In the genomic region with DNA sequence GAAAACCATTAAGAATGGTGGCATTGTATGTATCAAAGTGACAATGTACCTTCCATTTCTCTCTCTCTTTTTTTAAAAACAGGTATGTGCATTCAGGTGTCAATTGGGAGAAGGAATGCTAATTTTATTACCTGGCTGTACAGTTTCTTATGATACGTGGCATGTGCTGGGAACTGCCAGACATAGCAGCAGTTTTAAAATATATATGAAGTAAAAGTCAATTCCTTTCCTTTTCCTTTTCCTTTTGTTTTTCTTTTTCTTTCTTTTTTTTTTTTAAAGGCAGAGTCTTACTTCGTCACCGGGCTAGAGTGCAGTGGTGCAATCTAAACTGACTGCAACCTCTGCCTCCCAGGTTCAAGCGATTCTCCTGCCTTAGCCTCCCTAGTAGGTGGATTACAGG, we compare ENCODE assay signal across 14 cellular contexts. TPM values are rescaled to one million over a fixed set of nuclear protein-coding genes. Genes with fewer than 3 reads are reported as not detected.
A peak's percentile ranks its signal among the peaks of the same experiment; 100 is the strongest.
DNase-seq lines count a peak whose midpoint lies in the region; ATAC-seq, FAIRE-seq and TF ChIP-seq lines count a peak whose summit lies in the region.
"Had no signal": no experiment of that assay in that cellular context is flagged by ENCODE, and none has a peak within 500 bp of the region (broad histone marks: within the 10 kb centered on the region; RNA-seq: fewer than 3 reads in every experiment).

No MANE protein-coding gene starts in this region.

- peaks cover 8% of the 10 kb centered on the region; the same call in 1 of the 2 replicates for H4K20me1 ChIP-seq in K562 (replicated peaks; ENCODE audit: control insufficient read depth, insufficient read depth, low read length)
- peaks cover 14% of the 10 kb centered on the region for H4K20me1 ChIP-seq in PC-3 (ENCODE audit: low read length)

- in situ Hi-C loops in K562 (cut with MboI), result no loop called here

- H3K9me2 ChIP-seq in PC-3 (replicated peaks; ENCODE audit: low read length), result no peaks in the 10 kb centered on the region

- H3K36me3 ChIP-seq in K562 (ENCODE audit: control insufficient read depth, insufficient read depth, low read length) (peaks cover 43% of the 10 kb centered on the region), thyroid gland (no peaks in the 10 kb centered on the region), PC-3 (ENCODE audit: low read depth, low read length) (no peaks in the 10 kb centered on the region)

- BruUV-seq in K562 (replicated peaks; lab: Mats Ljungman, UMichigan) (no TSS peak), PC-3 (replicated peaks; lab: Mats Ljungman, UMichigan) (no TSS peak)

- TF ChIP-seq CTCF in HFFc6 (IDR thresholded peaks at IDR 0.05), result no peak
- TF ChIP-seq CTCF in K562 (IDR thresholded peaks at IDR 0.05 in 2 of 3, conservative IDR thresholded peaks at IDR 0.05 in 1 of 3; ENCODE audit: insufficient read depth in 2 of 3, low read depth in 1 of 3, low read length in 3 of 3), result no peak
- no peak for TF ChIP-seq CTCF in thyroid gland (IDR thresholded peaks at IDR 0.05)
- TF ChIP-seq CTCF in PC-3 (conservative IDR thresholded peaks at IDR 0.05; ENCODE audit: low read depth, low read length), result no peak

- H3K27ac ChIP-seq in K562 (ENCODE audit: extremely low read depth, low read depth, low read length) (peak overlapping the region; percentile 14; the same call in 1 of the 3 replicates), thyroid gland (peak overlapping the region; percentile 41 to 95 (median 88)), PC-3 (ENCODE audit: low read length) (no peak overlapping the region)

- H3K9ac ChIP-seq in K562 (ENCODE audit: insufficient read depth in 1 of 2, low read depth in 2 of 2, low read length in 2 of 2), result no peak overlapping the region
- no peak overlapping the region for H3K9ac ChIP-seq in PC-3 (ENCODE audit: low read length)

- H3K4me3 Mint-ChIP-seq in HFFc6 (no peak overlapping the region), memory B cell (no peak overlapping the region)
- H3K4me3 Mint-ChIP-seq: activated naive CD4-positive, alpha-beta T cell treated with anti-CD3 and anti-CD28 coated beads, Interleukin-2, amount 10 ng/mL, durations not matched to agents 7 days and 5 days had no signal

- CTCF ChIA-PET in K562 (lab: Yijun Ruan, JAX; ENCODE audit: low intra/inter-chr PET ratio) (no interaction called here), PC-3 (lab: Charles Lee) (no interaction called here)

- POLR2A ChIA-PET in K562 (lab: Yijun Ruan, JAX), result interaction anchor here (3.8 kb wide), 1 partner anchor 21 kb away, joined by 16 read pairs; no protein-coding TSS in a partner anchor
- POLR2A ChIA-PET in PC-3 (lab: Charles Lee; ENCODE audit: unreplicated experiment), result no interaction called here

- no peak overlapping the region for H2AFZ ChIP-seq in K562 (ENCODE audit: low read depth, low read length)
- H2AFZ ChIP-seq in PC-3 (ENCODE audit: low read length), result no peak overlapping the region

- H3K9me3 Mint-ChIP-seq in HFFc6 (no peaks in the 10 kb centered on the region), memory B cell (no peaks in the 10 kb centered on the region)
- H3K9me3 Mint-ChIP-seq: activated naive CD4-positive, alpha-beta T cell treated with anti-CD3 and anti-CD28 coated beads, Interleukin-2, amount 10 ng/mL, durations not matched to agents 7 days and 5 days; CD8-positive, alpha-beta memory T cell had no signal

- peaks cover 14 to 23% of the 10 kb centered on the region in 2 experiments; a peak in 4 of 5 replicates for H3K4me1 ChIP-seq in K562 (replicated peaks in 1 of 2; ENCODE audit: control insufficient read depth in 2 of 2, insufficient read depth in 2 of 2, low read length in 2 of 2)
- peaks cover 40 to 57% of the 10 kb centered on the region in 2 donors for H3K4me1 ChIP-seq in thyroid gland
- H3K4me1 ChIP-seq in PC-3 (ENCODE audit: insufficient read depth, low read length), result peaks cover 20% of the 10 kb centered on the region

- TF ChIP-seq EP300 in K562 (IDR thresholded peaks at IDR 0.05; ENCODE audit: low read length), result no peak

- 72% methylated on average over 4 of the region's 4 CpGs for WGBS in K562 (ENCODE audit: insufficient coverage, low coverage, missing lambda C conversion rate)
- WGBS in thyroid gland, 2 donors, result 63 to 66% methylated on average over 4 of the region's 4 CpGs

- no peaks in the 10 kb centered on the region for H3K27me3 ChIP-seq in K562 (ENCODE audit: control insufficient read depth in 2 of 2, insufficient read depth in 2 of 2, low read length in 2 of 2)
- no peaks in the 10 kb centered on the region for H3K27me3 ChIP-seq in thyroid gland
- H3K27me3 ChIP-seq in PC-3 (ENCODE audit: low read length), result no peaks in the 10 kb centered on the region

- H3K36me3 Mint-ChIP-seq in HFFc6 (ENCODE audit: low read depth) (no peaks in the 10 kb centered on the region), memory B cell (peaks cover 3% of the 10 kb centered on the region)

- no peak for TF ChIP-seq RAD21 in K562 (CRISPR knock-in tag; conservative IDR thresholded peaks at IDR 0.05 in 1 of 2, IDR thresholded peaks at IDR 0.05 in 1 of 2)

- DNase-seq in HFFc6, result no peak
- DNase-seq in K562 (ENCODE audit: extremely low read depth in 1 of 4, low spot score in 3 of 4), result no peak
- no peak for DNase-seq in memory B cell (ENCODE audit: low spot score in 2 of 2)
- no peak for DNase-seq in thyroid gland
- DNase-seq in D341Med (ENCODE audit: low spot score), result no peak
- no peak for DNase-seq in PC-3
- DNase-seq in SIG-M5 (lab: John Stamatoyannopoulos, UW), result no peak
- DNase-seq: activated CD8-positive, alpha-beta memory T cell treated with anti-CD3 and anti-CD28 coated beads, Interleukin-2, amount 50 U/mL, for 48 hours; activated naive CD4-positive, alpha-beta T cell treated with anti-CD3 and anti-CD28 coated beads, Interleukin-2, amount 10 ng/mL, durations not matched to agents 7 days and 5 days; CD8-positive, alpha-beta memory T cell; NCI-H2171; stimulated activated CD4-positive, alpha-beta T cell treated with anti-CD3 and anti-CD28 coated beads, Interleukin-1b, Interleukin-23, amount 100 ng/mL, for 48 hours had no signal

- H3K27me3 Mint-ChIP-seq in HFFc6 (ENCODE audit: insufficient read depth) (no peaks in the 10 kb centered on the region), memory B cell (no peaks in the 10 kb centered on the region)
- H3K27me3 Mint-ChIP-seq: activated naive CD4-positive, alpha-beta T cell treated with anti-CD3 and anti-CD28 coated beads, Interleukin-2, amount 10 ng/mL, durations not matched to agents 7 days and 5 days; CD8-positive, alpha-beta memory T cell had no signal

- no peaks in the 10 kb centered on the region for H3K9me3 ChIP-seq in K562 (replicated peaks; ENCODE audit: control insufficient read depth, insufficient read depth, low read depth, low read length)
- no peaks in the 10 kb centered on the region for H3K9me3 ChIP-seq in thyroid gland
- no peaks in the 10 kb centered on the region for H3K9me3 ChIP-seq in PC-3 (ENCODE audit: low read length)

- TF ChIP-seq POLR2A in K562 (conservative IDR thresholded peaks at IDR 0.05) (no peak), thyroid gland (IDR thresholded peaks at IDR 0.05) (no peak)

- FAIRE-seq in K562 (lab: Jason Lieb, UNC), result no peak

- ATAC-seq in K562 (no peak), memory B cell (ENCODE audit: low read depth) (no peak), PC-3 (no peak)
- ATAC-seq: esophagus mucosa, SK-N-SH treated with all-trans-retinoic acid at 6 μM for 48 hours had no signal

- H3K4me1 Mint-ChIP-seq in HFFc6 (ENCODE audit: low read depth), result peaks cover 46% of the 10 kb centered on the region
- H3K4me1 Mint-ChIP-seq in memory B cell, result peaks cover 37% of the 10 kb centered on the region

- H3K27ac Mint-ChIP-seq in HFFc6 (peak overlapping the region; percentile 92; the same call in 1 of the 2 replicates), memory B cell (peak overlapping the region; percentile 94)
- H3K27ac Mint-ChIP-seq: activated naive CD4-positive, alpha-beta T cell treated with anti-CD3 and anti-CD28 coated beads, Interleukin-2, amount 10 ng/mL, durations not matched to agents 7 days and 5 days had no signal

- no peak overlapping the region for H3K4me3 ChIP-seq in K562
- no peak overlapping the region for H3K4me3 ChIP-seq in thyroid gland (replicated peaks in 1 of 3)
- no peak overlapping the region for H3K4me3 ChIP-seq in PC-3 (ENCODE audit: low read length)

- H3K9me1 ChIP-seq in K562 (ENCODE audit: control insufficient read depth, insufficient read depth, low read length), result no peaks in the 10 kb centered on the region

- peaks cover 100% of the 10 kb centered on the region for H3K79me2 ChIP-seq in K562 (ENCODE audit: control insufficient read depth, insufficient read depth, low read length)
- peaks cover 100% of the 10 kb centered on the region for H3K79me2 ChIP-seq in PC-3 (ENCODE audit: low read length)

- H3K4me2 ChIP-seq in K562 (ENCODE audit: insufficient read depth, low read length) (no peak overlapping the region), PC-3 (ENCODE audit: low read length) (no peak overlapping the region)

- intact Hi-C loops in K562 (cut with micrococcal nuclease), result no loop called here
- intact Hi-C loops in thyroid gland (cut with DNase I), result no loop called here
- intact Hi-C loops in PC-3 (cut with micrococcal nuclease), result no loop called here

- H3F3A ChIP-seq in PC-3 (ENCODE audit: low read length, unreplicated experiment), result peaks cover 19% of the 10 kb centered on the region

RNA-seq across cellular contexts. Expression of gene SPEN, which starts 37.0 kb away (rescaled TPM):
- total RNA-seq in HFFc6 (2021; fragmentation: NEBNext Ultra II Directional; extraction: Animal tissue kit (Norgen Biotek cat#: 25700)), result 10 to 100 TPM; 25.7 to 30.2 (median 27.6) TPM
- total RNA-seq in K562 (2011; cell fraction: chromatin; rRNA removed; ENCODE audit: low replicate concordance), result 154 and 372 TPM in 2 replicates
- 64.2 and 82.1 TPM in 2 replicates for total RNA-seq in K562 (2011; cell fraction: nucleolus; rRNA removed)
- 125 and 165 TPM in 2 replicates for total RNA-seq in K562 (2011; cell fraction: nucleoplasm; rRNA removed)
- total RNA-seq in K562 (2014; rRNA removed) (27.2 and 27.8 TPM in 2 replicates), K562 (2014; rRNA removed; fragmentation: Illumina TruSeq; extraction: Trizol) (29.9 and 36.1 TPM in 2 replicates), K562 (2015; rRNA removed; fragmentation: Illumina TruSeq; extraction: Trizol) (24.5 and 29.1 TPM in 2 replicates), K562 (2021) (72.1 and 80.2 TPM in 2 replicates), thyroid gland (10 to 100 TPM; 40.7 to 97.0 (median 57.3) TPM), PC-3 (2014; rRNA removed) (26.7 and 35.7 TPM in 2 replicates)
- polyA plus RNA-seq in K562 (2011; rRNA removed) (11.9 and 16.4 TPM in 2 replicates), K562 (2014; fragmentation: Illumina TruSeq; extraction: Trizol) (87.5 and 87.6 TPM in 2 replicates), K562 (2014; fragmentation: Nextera tagmentation; extraction: Ambion mirVana) (10 to 100 TPM in 1 of 2 experiments, 1 to 10 TPM in 1; 5.7 to 13.1 TPM), K562 (2014; rRNA removed) (31.9 and 34.6 TPM in 2 replicates)
- polyA plus RNA-seq in K562 (2011; cell fraction: cytosol; rRNA removed), result 9.5 and 13.0 TPM in 2 replicates
- 46.3 and 63.2 TPM in 2 replicates for polyA plus RNA-seq in K562 (2011; cell fraction: nucleus; rRNA removed)
- polyA plus RNA-seq in K562 (2012), result 54.0 and 72.6 TPM in 2 replicates
- polyA minus RNA-seq in K562 (2011; rRNA and poly(A)+ RNA removed), result 52.8 and 75.1 TPM in 2 replicates
- polyA minus RNA-seq in K562 (2011; cell fraction: cytosol; rRNA and poly(A)+ RNA removed), result 38.6 and 44.5 TPM in 2 replicates
- polyA minus RNA-seq in K562 (2011; cell fraction: nucleus; rRNA and poly(A)+ RNA removed), result 32.0 and 67.9 TPM in 2 replicates
